Comparison of ENCODE assay signal across 8 cellular contexts in the genomic region with DNA sequence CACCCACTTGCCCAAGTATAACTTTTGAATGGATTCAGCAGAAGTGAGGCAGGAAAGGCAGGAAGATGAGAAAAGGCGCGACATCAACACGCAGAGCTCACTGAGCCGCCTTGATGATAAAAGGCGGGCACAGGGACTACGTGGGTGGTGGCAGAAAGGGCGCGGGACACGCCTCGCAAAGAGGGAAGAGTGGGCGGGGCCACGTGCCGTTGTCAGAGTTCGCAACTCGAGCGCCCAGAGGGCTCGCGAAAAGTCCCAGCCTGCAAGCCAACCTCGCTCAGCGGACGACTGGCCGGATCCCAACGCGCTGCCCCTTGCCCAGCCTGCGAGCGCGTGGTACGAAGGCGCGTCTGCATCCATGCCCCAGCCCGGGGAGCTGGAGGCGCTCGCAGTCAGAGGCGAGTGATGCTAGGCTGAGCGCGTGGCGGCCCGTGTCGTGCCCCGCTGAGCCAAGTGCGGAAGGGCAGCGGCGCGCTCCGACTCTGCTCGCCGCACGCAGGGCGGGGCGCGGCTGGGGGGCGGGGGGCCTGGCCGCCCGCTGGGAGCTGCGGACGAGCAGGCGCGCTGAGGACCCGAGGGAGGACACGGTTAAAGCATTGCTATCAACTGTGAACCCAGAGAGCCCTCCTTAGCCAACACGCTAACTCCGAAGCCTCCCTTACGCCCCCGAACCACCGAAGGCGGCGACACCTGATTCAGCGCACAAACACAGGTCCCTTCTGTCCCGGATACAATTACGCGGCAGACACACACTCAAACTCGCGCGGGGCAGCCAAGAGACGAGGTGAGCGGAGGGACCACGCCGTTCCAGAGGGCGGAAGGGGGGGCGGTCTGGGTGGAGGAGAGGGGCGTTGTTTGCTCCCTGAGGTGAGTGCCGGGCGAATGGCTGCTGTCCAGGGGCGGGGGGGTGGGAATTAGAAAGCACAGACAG. TPM values are rescaled to one million over a fixed set of nuclear protein-coding genes. Genes with fewer than 3 reads are reported as not detected.
DNase-seq lines count a peak whose midpoint lies in the region; ATAC-seq and TF ChIP-seq lines count a peak whose summit lies in the region.

A gene with protein sequence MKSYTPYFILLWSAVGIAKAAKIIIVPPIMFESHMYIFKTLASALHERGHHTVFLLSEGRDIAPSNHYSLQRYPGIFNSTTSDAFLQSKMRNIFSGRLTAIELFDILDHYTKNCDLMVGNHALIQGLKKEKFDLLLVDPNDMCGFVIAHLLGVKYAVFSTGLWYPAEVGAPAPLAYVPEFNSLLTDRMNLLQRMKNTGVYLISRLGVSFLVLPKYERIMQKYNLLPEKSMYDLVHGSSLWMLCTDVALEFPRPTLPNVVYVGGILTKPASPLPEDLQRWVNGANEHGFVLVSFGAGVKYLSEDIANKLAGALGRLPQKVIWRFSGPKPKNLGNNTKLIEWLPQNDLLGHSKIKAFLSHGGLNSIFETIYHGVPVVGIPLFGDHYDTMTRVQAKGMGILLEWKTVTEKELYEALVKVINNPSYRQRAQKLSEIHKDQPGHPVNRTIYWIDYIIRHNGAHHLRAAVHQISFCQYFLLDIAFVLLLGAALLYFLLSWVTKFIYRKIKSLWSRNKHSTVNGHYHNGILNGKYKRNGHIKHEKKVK (plus strand): TSS at position 617 of the 931 bp plus-strand sequence. CDS start 24,074 bp downstream, outside the sequence.

- no peaks in the 10 kb centered on the region for H3K9me3 ChIP-seq in right cardiac atrium (ENCODE audit: control insufficient read depth, low read length)

- no peaks in the 10 kb centered on the region for H3K4me1 ChIP-seq in right cardiac atrium (ENCODE audit: control insufficient read depth, insufficient read depth, low read length)

- ATAC-seq in GM18909 (IDR thresholded peaks at IDR 0.05; ENCODE audit: poor library complexity, unreplicated experiment) (peak; percentile 55), HG03342 (IDR thresholded peaks at IDR 0.05; ENCODE audit: unreplicated experiment) (peak; percentile 33), right cardiac atrium (peak; percentile 68 to 73), GM19328 (IDR thresholded peaks at IDR 0.05; ENCODE audit: unreplicated experiment) (no peak)
- ATAC-seq in activated naive CD8-positive, alpha-beta T cell treated with anti-CD3 and anti-CD28 coated beads, Interleukin-2, amount 10 ng/mL, durations not matched to agents 7 days and 5 days (ENCODE audit: low read depth) = peak; percentile 74

- H3K27me3 ChIP-seq in right cardiac atrium (ENCODE audit: control insufficient read depth, insufficient read depth) = no peaks in the 10 kb centered on the region

- no peak within 1 kb of the TSS for H3K27ac ChIP-seq in right cardiac atrium (ENCODE audit: low read length)

- peak within 1 kb of the TSS; percentile 67 for H3K4me3 Mint-ChIP-seq in activated naive CD8-positive, alpha-beta T cell treated with anti-CD3 and anti-CD28 coated beads, Interleukin-2, amount 10 ng/mL, durations not matched to agents 7 days and 5 days
- peak within 1 kb of the TSS; percentile 84 for H3K4me3 Mint-ChIP-seq in progenitor cell of endocrine pancreas (ENCODE audit: low read depth)

- no peak for TF ChIP-seq CTCF in progenitor cell of endocrine pancreas (IDR thresholded peaks at IDR 0.05; ENCODE audit: unreplicated experiment)

- H3K27ac Mint-ChIP-seq in activated naive CD8-positive, alpha-beta T cell treated with anti-CD3 and anti-CD28 coated beads, Interleukin-2, amount 10 ng/mL, durations not matched to agents 7 days and 5 days = no peak within 1 kb of the TSS
- peak within 1 kb of the TSS; percentile 36 for H3K27ac Mint-ChIP-seq in progenitor cell of endocrine pancreas

- WGBS in right cardiac atrium = under 1% methylated on average over 82 of the region's 84 CpGs

- peaks cover 33% of the 10 kb centered on the region for H3K27me3 Mint-ChIP-seq in activated naive CD8-positive, alpha-beta T cell treated with anti-CD3 and anti-CD28 coated beads, Interleukin-2, amount 10 ng/mL, durations not matched to agents 7 days and 5 days
- H3K27me3 Mint-ChIP-seq in progenitor cell of endocrine pancreas = peaks cover 34% of the 10 kb centered on the region

- DNase-seq in AG20443 (ENCODE audit: low spot score) (peak; percentile 53), NOMO-1 (lab: John Stamatoyannopoulos, UW; ENCODE audit: unreplicated experiment in 2 of 2) (peak; percentile 69 to 83), right cardiac atrium (peak; percentile 38 to 70 (median 55)), progenitor cell of endocrine pancreas (ENCODE audit: low spot score, unreplicated experiment) (peak; percentile 47)
- DNase-seq in activated naive CD8-positive, alpha-beta T cell treated with anti-CD3 and anti-CD28 coated beads, Interleukin-2, amount 10 ng/mL, durations not matched to agents 7 days and 5 days = peak; percentile 48

- intact Hi-C loops in right cardiac atrium (cut with DNase I) = no loop called here

- peak within 1 kb of the TSS; percentile 43 for H3K4me3 ChIP-seq in right cardiac atrium (ENCODE audit: low read length)

- H3K4me1 Mint-ChIP-seq in activated naive CD8-positive, alpha-beta T cell treated with anti-CD3 and anti-CD28 coated beads, Interleukin-2, amount 10 ng/mL, durations not matched to agents 7 days and 5 days = peaks cover 9% of the 10 kb centered on the region
- peaks cover 7% of the 10 kb centered on the region for H3K4me1 Mint-ChIP-seq in progenitor cell of endocrine pancreas (ENCODE audit: low read depth)

- no peaks in the 10 kb centered on the region for H3K9me3 Mint-ChIP-seq in activated naive CD8-positive, alpha-beta T cell treated with anti-CD3 and anti-CD28 coated beads, Interleukin-2, amount 10 ng/mL, durations not matched to agents 7 days and 5 days
- peaks cover 9% of the 10 kb centered on the region for H3K9me3 Mint-ChIP-seq in progenitor cell of endocrine pancreas (ENCODE audit: low read depth)

- no peaks in the 10 kb centered on the region for H3K36me3 Mint-ChIP-seq in activated naive CD8-positive, alpha-beta T cell treated with anti-CD3 and anti-CD28 coated beads, Interleukin-2, amount 10 ng/mL, durations not matched to agents 7 days and 5 days
- H3K36me3 Mint-ChIP-seq in progenitor cell of endocrine pancreas (ENCODE audit: insufficient read depth) = peaks cover 1% of the 10 kb centered on the region

- POLR2A ChIA-PET in activated naive CD8-positive, alpha-beta T cell treated with anti-CD3 and anti-CD28 coated beads, Interleukin-2, amount 10 ng/mL, durations not matched to agents 7 days and 5 days (lab: Charles Lee) = no interaction called here

RNA-seq across cellular contexts. Expression of the gene that starts here (rescaled TPM):
- total RNA-seq in activated naive CD8-positive, alpha-beta T cell treated with anti-CD3 and anti-CD28 coated beads, Interleukin-2, amount 10 ng/mL, durations not matched to agents 7 days and 5 days = under 1 TPM in 1 of 2 experiments, not detected in 1; 0.17 TPM
- under 1 TPM in 3 of 4 donors, not detected in 1; 0.29 to 0.33 (median 0.32) TPM for total RNA-seq in right cardiac atrium
- polyA plus RNA-seq in right cardiac atrium = 0.81 TPM
- 4.5 and 7.5 TPM in 2 replicates for total RNA-seq in progenitor cell of endocrine pancreas

Comparison
In these comparisons a context has a peak if more than half of its experiments do, and no peak if none do; other contexts are left out.
1. Peak in DNase-seq and ATAC-seq in activated naive CD8-positive, alpha-beta T cell treated with anti-CD3 and anti-CD28 coated beads, Interleukin-2, amount 10 ng/mL, durations not matched to agents 7 days and 5 days; RNA of the gene not detected or under 1 TPM.
2. Peak in DNase-seq, ATAC-seq and H3K4me3 ChIP-seq in right cardiac atrium; RNA of the gene not detected or under 1 TPM.